In the genomic region with DNA sequence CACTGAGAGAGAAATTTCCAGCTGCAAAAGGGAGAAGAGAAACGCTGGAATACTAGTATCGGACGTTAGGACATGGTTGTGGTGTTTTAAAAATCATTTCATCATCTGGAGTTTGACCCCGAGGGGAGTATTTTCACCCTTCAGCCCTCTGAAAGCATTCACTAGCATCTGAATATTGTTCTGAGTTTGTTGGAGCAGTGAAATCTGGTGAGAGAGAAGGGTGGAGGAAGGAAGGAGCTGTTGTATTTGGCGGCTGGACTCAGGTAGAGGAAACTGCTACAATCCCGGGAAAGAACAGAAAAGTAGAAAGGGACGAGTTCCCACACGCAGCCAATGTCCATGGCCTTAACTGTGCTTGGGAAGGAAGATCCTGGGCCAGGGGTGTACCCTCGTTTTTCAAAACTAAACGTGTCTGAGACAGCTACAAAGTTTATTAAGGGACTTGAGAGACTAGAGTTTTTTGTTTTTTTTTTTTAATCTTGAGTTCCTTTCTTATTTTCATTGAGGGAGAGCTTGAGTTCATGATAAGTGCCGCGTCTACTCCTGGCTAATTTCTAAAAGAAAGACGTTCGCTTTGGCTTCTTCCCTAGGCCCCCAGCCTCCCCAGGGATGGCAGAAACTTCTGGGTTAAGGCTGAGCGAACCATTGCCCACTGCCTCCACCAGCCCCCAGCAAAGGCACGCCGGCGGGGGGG, we compare ENCODE assay signal across 8 cellular contexts. TPM values are rescaled to one million over a fixed set of nuclear protein-coding genes. Genes with fewer than 3 reads are reported as not detected.
DNase-seq lines count a peak whose midpoint lies in the region; ATAC-seq and TF ChIP-seq lines count a peak whose summit lies in the region.

No MANE protein-coding gene starts in this region.

- no peak for DNase-seq in activated naive CD4-positive, alpha-beta T cell treated with anti-CD3 and anti-CD28 coated beads for 36 hours
- no peak for DNase-seq in activated naive CD4-positive, alpha-beta T cell treated with anti-CD3 and anti-CD28 coated beads, Interleukin-2, amount 50 U/mL, for 16 hours
- DNase-seq in Peyer's patch (peak in 2 of 3 donors; percentile 34 to 66), dermis microvascular lymphatic vessel endothelial cell (ENCODE audit: low read depth in 2 of 2) (peak; percentile 66 to 93), mesothelial cell of epicardium (ENCODE audit: low spot score in 2 of 2, unreplicated experiment in 2 of 2) (no peak), uterus (peak in 1 of 2 donors; percentile 60), NCI-H774 (lab: John Stamatoyannopoulos, UW) (no peak)

- no peaks in the 10 kb centered on the region for H3K9me3 ChIP-seq in Peyer's patch
- no peaks in the 10 kb centered on the region for H3K9me3 ChIP-seq in uterus

- peak overlapping the region; percentile 97 for H3K27ac Mint-ChIP-seq in activated naive CD4-positive, alpha-beta T cell treated with anti-CD3 and anti-CD28 coated beads for 36 hours
- H3K27ac Mint-ChIP-seq in mesothelial cell of epicardium: peak overlapping the region; percentile 78

- H3K4me3 ChIP-seq in Peyer's patch: peak overlapping the region; percentile 72 to 91 (median 84)
- H3K4me3 ChIP-seq in uterus: peak overlapping the region; percentile 98 to 99

- H3K36me3 ChIP-seq in Peyer's patch (peaks cover 0 to 9% (median 0%) of the 10 kb centered on the region in 3 donors), uterus (no peaks in the 10 kb centered on the region)

- H3K4me3 Mint-ChIP-seq in activated naive CD4-positive, alpha-beta T cell treated with anti-CD3 and anti-CD28 coated beads for 36 hours: peak overlapping the region; percentile 84
- H3K4me3 Mint-ChIP-seq in mesothelial cell of epicardium: peak overlapping the region; percentile 67

- no peak for ATAC-seq in HG02852 (IDR thresholded peaks at IDR 0.05; ENCODE audit: unreplicated experiment)

- H3K27ac ChIP-seq in Peyer's patch (peak overlapping the region; percentile 96 to 100 (median 99)), uterus (peak overlapping the region; percentile 100)

- peaks cover 39% of the 10 kb centered on the region for H3K36me3 Mint-ChIP-seq in activated naive CD4-positive, alpha-beta T cell treated with anti-CD3 and anti-CD28 coated beads for 36 hours (ENCODE audit: low read depth)
- H3K36me3 Mint-ChIP-seq in mesothelial cell of epicardium: peaks cover 9% of the 10 kb centered on the region

- TF ChIP-seq POLR2A in Peyer's patch (IDR thresholded peaks at IDR 0.05) (peak in 1 of 2 donors; percentile 9), uterus (IDR thresholded peaks at IDR 0.05) (no peak)

- intact Hi-C loops in activated naive CD4-positive, alpha-beta T cell treated with anti-CD3 and anti-CD28 coated beads for 36 hours (cut with micrococcal nuclease): loop anchor here (5.0 kb wide), 1 partner anchor 234 kb away; no protein-coding TSS in a partner anchor
- intact Hi-C loops in uterus (cut with DNase I; ENCODE audit: low total_unique reads): no loop called here

- CTCF ChIA-PET in activated naive CD4-positive, alpha-beta T cell treated with anti-CD3 and anti-CD28 coated beads for 36 hours (lab: Charles Lee): interaction anchor here (0.9 to 2.0 kb wide), 6 partner anchors 11 to 229 kb away, joined by 3 to 28 read pairs (median 4); no protein-coding TSS in a partner anchor

- TF ChIP-seq CTCF in Peyer's patch (IDR thresholded peaks at IDR 0.05) (no peak), mesothelial cell of epicardium (IDR thresholded peaks at IDR 0.05; ENCODE audit: unreplicated experiment) (no peak), uterus (IDR thresholded peaks at IDR 0.05) (no peak)

- H3K4me1 ChIP-seq in Peyer's patch: peaks cover 0 to 45% (median 18%) of the 10 kb centered on the region in 4 donors
- no peaks in the 10 kb centered on the region for H3K4me1 ChIP-seq in uterus

- H3K27me3 ChIP-seq in Peyer's patch (no peaks in the 10 kb centered on the region), uterus (no peaks in the 10 kb centered on the region)

- H3K27me3 Mint-ChIP-seq in activated naive CD4-positive, alpha-beta T cell treated with anti-CD3 and anti-CD28 coated beads for 36 hours (ENCODE audit: low read depth): no peaks in the 10 kb centered on the region
- H3K27me3 Mint-ChIP-seq in mesothelial cell of epicardium (ENCODE audit: low read depth): no peaks in the 10 kb centered on the region

- H3K4me1 Mint-ChIP-seq in activated naive CD4-positive, alpha-beta T cell treated with anti-CD3 and anti-CD28 coated beads for 36 hours (ENCODE audit: low read depth): peaks cover 52% of the 10 kb centered on the region
- H3K4me1 Mint-ChIP-seq in mesothelial cell of epicardium: peaks cover 53% of the 10 kb centered on the region

- no peaks in the 10 kb centered on the region for H3K9me3 Mint-ChIP-seq in activated naive CD4-positive, alpha-beta T cell treated with anti-CD3 and anti-CD28 coated beads for 36 hours
- H3K9me3 Mint-ChIP-seq in mesothelial cell of epicardium: no peaks in the 10 kb centered on the region

RNA-seq across cellular contexts. Expression of a gene that starts 0.9 kb away (rescaled TPM):
- 10 to 100 TPM; 35.9 to 39.1 TPM for total RNA-seq in activated naive CD4-positive, alpha-beta T cell treated with anti-CD3 and anti-CD28 coated beads for 36 hours
- total RNA-seq in Peyer's patch: 10 to 100 TPM; 37.7 to 66.0 (median 48.1) TPM
- 68.8 and 73.6 TPM in 2 replicates for total RNA-seq in dermis microvascular lymphatic vessel endothelial cell
- total RNA-seq in mesothelial cell of epicardium: 23.6 to 28.3 TPM (median 25.0 TPM) in 3 replicates
- total RNA-seq in uterus: 100 to 1,000 TPM in 1 of 4 donors, 10 to 100 TPM in 3; 40.7 to 104 (median 86.0) TPM

RNA-seq across cellular contexts. Expression of a gene that starts 20.3 kb away (rescaled TPM):
- 10 to 100 TPM; 17.1 to 18.5 TPM for total RNA-seq in activated naive CD4-positive, alpha-beta T cell treated with anti-CD3 and anti-CD28 coated beads for 36 hours
- 1 to 10 TPM in 1 of 4 donors, under 1 TPM in 1, not detected in 2; 0.54 to 1.2 TPM for total RNA-seq in Peyer's patch
- total RNA-seq in dermis microvascular lymphatic vessel endothelial cell: 0.38 and 0.64 TPM in 2 replicates
- total RNA-seq in mesothelial cell of epicardium: 0.53 to 1.1 TPM (median 1.0 TPM) in 3 replicates
- under 1 TPM in 1 of 4 donors, not detected in 3; 0.83 TPM for total RNA-seq in uterus

Comparison
In these comparisons a context has a peak if more than half of its experiments do, and no peak if none do; other contexts are left out.
1. DNase-seq: peak in Peyer's patch (2 of 3) and dermis microvascular lymphatic vessel endothelial cell (2 of 2); none in activated naive CD4-positive, alpha-beta T cell treated with anti-CD3 and anti-CD28 coated beads for 36 hours (single experiment), activated naive CD4-positive, alpha-beta T cell treated with anti-CD3 and anti-CD28 coated beads, Interleukin-2, amount 50 U/mL, for 16 hours (single experiment), mesothelial cell of epicardium (0 of 2) and NCI-H774 (single experiment).